Comparison of ENCODE assay signal across 14 cellular contexts in the genomic region with DNA sequence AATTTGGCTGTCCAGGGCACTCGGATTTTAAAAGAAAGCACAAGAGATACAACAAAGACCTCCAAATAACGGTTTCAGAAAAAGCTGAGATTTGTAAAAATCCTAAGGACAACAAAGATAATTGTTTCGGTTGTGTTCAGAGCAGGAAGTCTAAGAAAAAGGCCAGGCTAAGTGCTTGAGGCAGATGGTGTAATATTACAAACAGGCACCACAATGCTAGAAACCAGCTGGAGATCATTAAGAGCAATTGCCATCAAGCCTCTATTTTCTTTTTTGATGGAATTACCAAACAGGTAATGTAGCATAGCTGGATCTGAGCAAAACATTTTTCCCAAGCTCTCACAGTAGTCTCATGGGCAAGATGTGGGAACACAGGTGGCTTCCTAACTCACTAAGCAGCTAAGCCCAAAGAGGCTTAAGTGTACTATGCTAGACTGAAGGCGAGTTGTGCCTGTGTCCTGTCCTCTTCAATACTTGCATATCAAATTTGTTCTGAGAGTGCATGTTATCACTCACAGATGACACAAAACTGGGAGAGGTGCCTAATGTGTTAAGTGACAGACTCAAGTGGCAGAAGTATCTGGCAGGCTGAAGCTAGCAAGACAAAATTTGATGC.
DNase-seq lines count a peak whose midpoint lies in the region; ATAC-seq, FAIRE-seq and TF ChIP-seq lines count a peak whose summit lies in the region.
"Had no signal": no experiment of that assay in that cellular context is flagged by ENCODE, and none has a peak within 500 bp of the region (broad histone marks: within the 10 kb centered on the region; RNA-seq: fewer than 3 reads in every experiment).

No MANE protein-coding gene starts in this region.

- H3K4me3 ChIP-seq in K562 (no peak overlapping the region), neural progenitor cell (no peak overlapping the region), gastroesophageal sphincter (no peak overlapping the region)

- H2AFZ ChIP-seq in K562 (ENCODE audit: low read depth, low read length) (no peak overlapping the region), neural progenitor cell (replicated peaks) (no peak overlapping the region)

- H3K36me3 ChIP-seq in K562 (ENCODE audit: control insufficient read depth, insufficient read depth, low read length) (no peaks in the 10 kb centered on the region), neural progenitor cell (no peaks in the 10 kb centered on the region), gastroesophageal sphincter (no peaks in the 10 kb centered on the region)

- H3K9me3 ChIP-seq in K562 (replicated peaks; ENCODE audit: control insufficient read depth, insufficient read depth, low read depth, low read length) (no peaks in the 10 kb centered on the region), neural progenitor cell (ENCODE audit: low read depth) (no peaks in the 10 kb centered on the region), gastroesophageal sphincter (no peaks in the 10 kb centered on the region)

- H3K4me2 ChIP-seq in K562 (ENCODE audit: insufficient read depth, low read length) (no peak overlapping the region), neural progenitor cell (peak overlapping the region; percentile 43)

- no peaks in the 10 kb centered on the region for H3K9me1 ChIP-seq in K562 (ENCODE audit: control insufficient read depth, insufficient read depth, low read length)

- peak; percentile 52 for DNase-seq in GM03348 (ENCODE audit: low spot score)
- peak; percentile 87 for DNase-seq in NCI-H2107 (lab: John Stamatoyannopoulos, UW)
- no peak for DNase-seq in K562 (ENCODE audit: extremely low read depth in 1 of 4, low spot score in 3 of 4)
- DNase-seq in neural progenitor cell (ENCODE audit: low spot score), result peak; percentile 44
- no peak for DNase-seq in RKO (ENCODE audit: low spot score)
- DNase-seq in activated CD4-positive, alpha-beta T cell treated with anti-CD3 and anti-CD28 coated beads, Interleukin-2, amount 10 ng/mL, durations not matched to agents 7 days and 5 days, result no peak
- DNase-seq in SHP77 (lab: John Stamatoyannopoulos, UW), result no peak
- DNase-seq: activated T-cell treated with anti-CD3 and anti-CD28 coated beads for 4 hours; NCI-H526 treated with DMSO at 0.1 percent for 48 hours; stimulated activated CD4-positive, alpha-beta T cell treated with anti-CD3 and anti-CD28 coated beads, Interleukin-12 subunit alpha, Interleukin-12 subunit beta, amount 100 ng/mL, for 4 hours; stimulated activated naive CD4-positive, alpha-beta T cell treated with Interleukin-2 at 50 U/mL for 16 hours had no signal

- peaks cover 3% of the 10 kb centered on the region for H3K9me3 Mint-ChIP-seq in neural progenitor cell
- H3K9me3 Mint-ChIP-seq in activated CD4-positive, alpha-beta T cell treated with anti-CD3 and anti-CD28 coated beads, Interleukin-2, amount 10 ng/mL, durations not matched to agents 7 days and 5 days, result no peaks in the 10 kb centered on the region
- H3K9me3 Mint-ChIP-seq: central memory CD8-positive, alpha-beta T cell had no signal

- H3K9ac ChIP-seq in K562 (ENCODE audit: insufficient read depth in 1 of 2, low read depth in 2 of 2, low read length in 2 of 2) (no peak overlapping the region), neural progenitor cell (no peak overlapping the region)

- TF ChIP-seq POLR2A in K562 (conservative IDR thresholded peaks at IDR 0.05) (no peak), gastroesophageal sphincter (IDR thresholded peaks at IDR 0.05) (no peak)

- CTCF ChIA-PET in K562 (lab: Yijun Ruan, JAX; ENCODE audit: low intra/inter-chr PET ratio), result no interaction called here
- CTCF ChIA-PET in activated CD4-positive, alpha-beta T cell treated with anti-CD3 and anti-CD28 coated beads, Interleukin-2, amount 10 ng/mL, durations not matched to agents 7 days and 5 days (lab: Charles Lee), result interaction anchor here (0.9 to 1.4 kb wide), 2 partner anchors 12 to 17 kb away, joined by 3 read pairs; no protein-coding TSS in a partner anchor

- no peak for TF ChIP-seq CTCF in K562 (IDR thresholded peaks at IDR 0.05 in 2 of 3, conservative IDR thresholded peaks at IDR 0.05 in 1 of 3; ENCODE audit: insufficient read depth in 2 of 3, low read depth in 1 of 3, low read length in 3 of 3)
- no peak for TF ChIP-seq CTCF in neural progenitor cell (IDR thresholded peaks at IDR 0.05)
- no peak for TF ChIP-seq CTCF in gastroesophageal sphincter (IDR thresholded peaks at IDR 0.05)

- peak; percentile 34; the same call in 1 of the 3 replicates for ATAC-seq in K562
- no peak for ATAC-seq in gastroesophageal sphincter
- ATAC-seq: HCT116 had no signal

- H3K4me1 Mint-ChIP-seq in neural progenitor cell, result peaks cover 20% of the 10 kb centered on the region
- no peaks in the 10 kb centered on the region for H3K4me1 Mint-ChIP-seq in activated CD4-positive, alpha-beta T cell treated with anti-CD3 and anti-CD28 coated beads, Interleukin-2, amount 10 ng/mL, durations not matched to agents 7 days and 5 days
- H3K4me1 Mint-ChIP-seq: central memory CD8-positive, alpha-beta T cell had no signal

- TF ChIP-seq RAD21 in K562 (CRISPR knock-in tag; conservative IDR thresholded peaks at IDR 0.05 in 1 of 2, IDR thresholded peaks at IDR 0.05 in 1 of 2), result no peak

- H3K36me3 Mint-ChIP-seq in neural progenitor cell, result no peaks in the 10 kb centered on the region
- no peaks in the 10 kb centered on the region for H3K36me3 Mint-ChIP-seq in activated CD4-positive, alpha-beta T cell treated with anti-CD3 and anti-CD28 coated beads, Interleukin-2, amount 10 ng/mL, durations not matched to agents 7 days and 5 days (ENCODE audit: low read depth)

- H3K27me3 ChIP-seq in K562 (ENCODE audit: control insufficient read depth in 2 of 2, insufficient read depth in 2 of 2, low read length in 2 of 2) (no peaks in the 10 kb centered on the region), neural progenitor cell (no peaks in the 10 kb centered on the region), gastroesophageal sphincter (no peaks in the 10 kb centered on the region)

- no peak overlapping the region for H3K27ac ChIP-seq in K562 (ENCODE audit: extremely low read depth, low read depth, low read length)
- peak overlapping the region; percentile 9 for H3K27ac ChIP-seq in neural progenitor cell
- no peak overlapping the region for H3K27ac ChIP-seq in gastroesophageal sphincter

- peaks cover 0 to 5% of the 10 kb centered on the region in 2 experiments; a peak in 3 of 5 replicates for H3K4me1 ChIP-seq in K562 (replicated peaks in 1 of 2; ENCODE audit: control insufficient read depth in 2 of 2, insufficient read depth in 2 of 2, low read length in 2 of 2)
- peaks cover 18% of the 10 kb centered on the region for H3K4me1 ChIP-seq in neural progenitor cell
- no peaks in the 10 kb centered on the region for H3K4me1 ChIP-seq in gastroesophageal sphincter

- 41% methylated on average over 4 of the region's 4 CpGs for WGBS in K562 (ENCODE audit: insufficient coverage, low coverage, missing lambda C conversion rate)
- WGBS in gastroesophageal sphincter (ENCODE audit: low coverage in 1 of 2), 2 donors, result 50 to 56% methylated on average over 3 to 4 of the region's 4 CpGs

- intact Hi-C loops in K562 (cut with micrococcal nuclease), result no loop called here

- peaks cover 8% of the 10 kb centered on the region for H3K27me3 Mint-ChIP-seq in neural progenitor cell (ENCODE audit: insufficient read depth, low read depth)
- no peaks in the 10 kb centered on the region for H3K27me3 Mint-ChIP-seq in activated CD4-positive, alpha-beta T cell treated with anti-CD3 and anti-CD28 coated beads, Interleukin-2, amount 10 ng/mL, durations not matched to agents 7 days and 5 days
- H3K27me3 Mint-ChIP-seq: central memory CD8-positive, alpha-beta T cell had no signal

- POLR2A ChIA-PET in K562 (lab: Yijun Ruan, JAX), result interaction anchor here (0.6 kb wide), 1 partner anchor 386 kb away, joined by 3 read pairs; no protein-coding TSS in a partner anchor
- POLR2A ChIA-PET in activated CD4-positive, alpha-beta T cell treated with anti-CD3 and anti-CD28 coated beads, Interleukin-2, amount 10 ng/mL, durations not matched to agents 7 days and 5 days (lab: Charles Lee), result no interaction called here

- H3K79me2 ChIP-seq in K562 (ENCODE audit: control insufficient read depth, insufficient read depth, low read length) (no peaks in the 10 kb centered on the region), neural progenitor cell (ENCODE audit: low read depth) (no peaks in the 10 kb centered on the region)

- no peaks in the 10 kb centered on the region for H4K20me1 ChIP-seq in K562 (replicated peaks; ENCODE audit: control insufficient read depth, insufficient read depth, low read length)
- H4K20me1 ChIP-seq in neural progenitor cell (ENCODE audit: low read depth), result no peaks in the 10 kb centered on the region

- H3K27ac Mint-ChIP-seq in neural progenitor cell, result no peak overlapping the region
- no peak overlapping the region for H3K27ac Mint-ChIP-seq in activated CD4-positive, alpha-beta T cell treated with anti-CD3 and anti-CD28 coated beads, Interleukin-2, amount 10 ng/mL, durations not matched to agents 7 days and 5 days

- BruUV-seq in K562 (replicated peaks; lab: Mats Ljungman, UMichigan), result no TSS peak

- FAIRE-seq in K562 (lab: Jason Lieb, UNC), result no peak

- in situ Hi-C loops in K562 (cut with MboI), result no loop called here

- no peaks in the 10 kb centered on the region for H3F3A ChIP-seq in neural progenitor cell (ENCODE audit: low read depth)

- H3K4me3 Mint-ChIP-seq in neural progenitor cell, result no peak overlapping the region
- no peak overlapping the region for H3K4me3 Mint-ChIP-seq in activated CD4-positive, alpha-beta T cell treated with anti-CD3 and anti-CD28 coated beads, Interleukin-2, amount 10 ng/mL, durations not matched to agents 7 days and 5 days
- H3K4me3 Mint-ChIP-seq: central memory CD8-positive, alpha-beta T cell had no signal

- TF ChIP-seq EP300 in K562 (IDR thresholded peaks at IDR 0.05; ENCODE audit: low read length) (no peak), gastroesophageal sphincter (IDR thresholded peaks at IDR 0.05) (no peak)

TF ChIP-seq in K562, 482 proteins besides CTCF, POLR2A, EP300 and RAD21:
- no peak for TF ChIP-seq BCL6 (CRISPR knock-in tag; IDR thresholded peaks at IDR 0.05)
- TF ChIP-seq MEIS2 (IDR thresholded peaks at IDR 0.05; ENCODE audit: partially characterized antibody), result peak; percentile 25
- no peak for TF ChIP-seq HSF4 (CRISPR knock-in tag; IDR thresholded peaks at IDR 0.05; ENCODE audit: borderline replicate concordance)
- TF ChIP-seq, protein P1, sequence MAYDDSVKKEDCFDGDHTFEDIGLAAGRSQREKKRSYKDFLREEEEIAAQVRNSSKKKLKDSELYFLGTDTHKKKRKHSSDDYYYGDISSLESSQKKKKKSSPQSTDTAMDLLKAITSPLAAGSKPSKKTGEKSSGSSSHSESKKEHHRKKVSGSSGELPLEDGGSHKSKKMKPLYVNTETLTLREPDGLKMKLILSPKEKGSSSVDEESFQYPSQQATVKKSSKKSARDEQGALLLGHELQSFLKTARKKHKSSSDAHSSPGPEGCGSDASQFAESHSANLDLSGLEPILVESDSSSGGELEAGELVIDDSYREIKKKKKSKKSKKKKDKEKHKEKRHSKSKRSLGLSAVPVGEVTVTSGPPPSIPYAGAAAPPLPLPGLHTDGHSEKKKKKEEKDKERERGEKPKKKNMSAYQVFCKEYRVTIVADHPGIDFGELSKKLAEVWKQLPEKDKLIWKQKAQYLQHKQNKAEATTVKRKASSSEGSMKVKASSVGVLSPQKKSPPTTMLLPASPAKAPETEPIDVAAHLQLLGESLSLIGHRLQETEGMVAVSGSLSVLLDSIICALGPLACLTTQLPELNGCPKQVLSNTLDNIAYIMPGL (CRISPR knock-in tag; IDR thresholded peaks at IDR 0.05), result no peak
- TF ChIP-seq TSC22D4 (tag; IDR thresholded peaks at IDR 0.05), result no peak
TF ChIP-seq in K562: peak in this region for 1.

Comparison
In these comparisons a context has a peak if more than half of its experiments do, and no peak if none do; other contexts are left out.
1. DNase-seq: peak in GM03348 (single experiment), NCI-H2107 (single experiment) and neural progenitor cell (single experiment); none in K562 (0 of 4), RKO (single experiment), activated CD4-positive, alpha-beta T cell treated with anti-CD3 and anti-CD28 coated beads, Interleukin-2, amount 10 ng/mL, durations not matched to agents 7 days and 5 days (single experiment) and SHP77 (0 of 2).